In the genomic region with DNA sequence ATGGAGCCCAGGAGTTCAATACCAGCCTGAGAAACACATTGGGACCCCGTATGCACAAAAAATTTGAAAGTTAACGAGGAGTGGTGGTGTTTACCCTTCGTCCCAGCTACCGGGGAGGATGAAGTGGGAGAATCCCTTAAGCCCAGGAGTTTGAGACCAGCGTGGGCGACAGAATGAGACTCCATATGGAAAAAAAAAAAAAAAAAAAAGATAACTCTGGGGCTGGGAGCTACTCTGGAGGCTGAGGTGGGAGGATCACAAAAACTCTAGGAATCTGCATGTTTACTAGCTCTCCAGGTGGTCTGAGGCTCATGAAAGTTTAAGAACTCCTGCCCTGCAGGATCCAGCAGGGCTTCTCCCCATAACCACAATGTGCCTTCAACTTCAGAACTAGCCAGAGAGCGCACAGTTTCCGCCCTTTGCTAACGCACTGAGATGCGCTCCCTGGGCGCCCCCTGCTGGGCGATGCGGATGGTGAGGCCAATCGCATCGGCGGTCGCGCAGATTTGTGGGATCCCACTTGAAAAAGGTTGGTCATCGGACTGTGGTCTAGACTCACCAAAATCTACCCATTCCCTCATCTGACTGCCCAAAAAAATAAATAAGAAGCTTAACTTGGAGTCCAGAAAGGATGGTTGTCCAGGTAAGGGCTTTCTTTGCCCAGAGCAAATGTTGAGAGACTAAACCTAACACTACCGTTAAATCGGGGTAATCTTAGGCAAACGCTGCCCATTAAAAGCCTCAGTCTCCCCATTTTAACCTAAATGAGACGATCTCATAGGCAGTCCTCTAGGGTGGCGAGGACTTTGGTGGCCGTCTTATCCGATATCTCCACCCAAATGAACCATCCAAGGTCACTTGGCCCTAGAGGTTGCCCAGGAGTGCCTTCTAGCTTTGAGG, we compare ENCODE assay signal across 8 cellular contexts. TPM values are rescaled to one million over a fixed set of nuclear protein-coding genes. Genes with fewer than 3 reads are reported as not detected.
DNase-seq lines count a peak whose midpoint lies in the region; ATAC-seq and TF ChIP-seq lines count a peak whose summit lies in the region.

No MANE protein-coding gene starts in this region.

- no peaks in the 10 kb centered on the region for H3K36me3 Mint-ChIP-seq in T-helper 2 cell treated with Interferon-gamma antibody and Interleukin-4, amounts not matched to agents 5 μg/mL and 100 μg/mL, for 36 hours (ENCODE audit: low read depth)

- intact Hi-C loops in adrenal gland (cut with DNase I), result no loop called here
- intact Hi-C loops in right cardiac atrium (cut with DNase I), result no loop called here
- intact Hi-C loops in gastrocnemius medialis (cut with DNase I; ENCODE audit: low total_unique reads), result no loop called here

- no peaks in the 10 kb centered on the region for H3K9me3 Mint-ChIP-seq in T-helper 2 cell treated with Interferon-gamma antibody and Interleukin-4, amounts not matched to agents 5 μg/mL and 100 μg/mL, for 36 hours

- TF ChIP-seq CTCF in GM10266 (IDR thresholded peaks at IDR 0.05; ENCODE audit: control insufficient read depth, insufficient read depth, low read depth, missing control alignments) (peak; percentile 92), adrenal gland (IDR thresholded peaks at IDR 0.05) (peak; percentile 67 to 89 (median 79)), gastrocnemius medialis (IDR thresholded peaks at IDR 0.05 in 4 of 5, conservative IDR thresholded peaks at IDR 0.05 in 1 of 5) (peak; percentile 55 to 85 (median 76))

- peak; percentile 85 for DNase-seq in GM10266 (ENCODE audit: extremely low spot score)
- peak; percentile 66 for DNase-seq in MG63
- DNase-seq in T-helper 2 cell treated with Interferon-gamma antibody and Interleukin-4, amounts not matched to agents 5 μg/mL and 100 μg/mL, for 36 hours (ENCODE audit: low spot score), result peak; percentile 82
- DNase-seq in adrenal gland, result peak; percentile 65 to 87 (median 76)
- peak; percentile 84 to 94 (median 87) for DNase-seq in right cardiac atrium
- peak; percentile 20 to 55 for DNase-seq in gastrocnemius medialis

- in situ Hi-C loops in gastrocnemius medialis (cut with MboI; ENCODE audit: low sequenced_read_pairs in 4 of 4), result no loop called here

- 31 to 35% (median 32%) methylated on average over 25 to 26 of the region's 26 CpGs for WGBS in adrenal gland, 4 donors
- 32% methylated on average over 26 of the region's 26 CpGs for WGBS in right cardiac atrium

- H3K27me3 Mint-ChIP-seq in T-helper 2 cell treated with Interferon-gamma antibody and Interleukin-4, amounts not matched to agents 5 μg/mL and 100 μg/mL, for 36 hours (ENCODE audit: low read depth), result peaks cover 38% of the 10 kb centered on the region

- TF ChIP-seq POLR2A in adrenal gland (IDR thresholded peaks at IDR 0.05), result no peak
- no peak for TF ChIP-seq POLR2A in gastrocnemius medialis (IDR thresholded peaks at IDR 0.05)

- ATAC-seq in right cardiac atrium, result peak; percentile 65 to 77
- ATAC-seq in gastrocnemius medialis, result peak; percentile 39 to 79
- no peak for ATAC-seq in HG02642 (IDR thresholded peaks at IDR 0.05; ENCODE audit: poor library complexity, unreplicated experiment)
- ATAC-seq in GM18868 (IDR thresholded peaks at IDR 0.05; ENCODE audit: unreplicated experiment), result no peak

- H3K4me3 ChIP-seq in MG63, result no peak overlapping the region
- no peak overlapping the region for H3K4me3 ChIP-seq in adrenal gland
- H3K4me3 ChIP-seq in right cardiac atrium (ENCODE audit: low read length), result no peak overlapping the region
- H3K4me3 ChIP-seq in gastrocnemius medialis, result no peak overlapping the region

- H3K4me1 ChIP-seq in adrenal gland (replicated peaks in 1 of 2) (no peaks in the 10 kb centered on the region), right cardiac atrium (ENCODE audit: control insufficient read depth, insufficient read depth, low read length) (no peaks in the 10 kb centered on the region), gastrocnemius medialis (peaks cover 0 to 5% of the 10 kb centered on the region in 2 donors)

- peaks cover 42% of the 10 kb centered on the region for H3K4me1 Mint-ChIP-seq in T-helper 2 cell treated with Interferon-gamma antibody and Interleukin-4, amounts not matched to agents 5 μg/mL and 100 μg/mL, for 36 hours (ENCODE audit: low read depth)

- H3K27ac ChIP-seq in adrenal gland, result no peak overlapping the region
- no peak overlapping the region for H3K27ac ChIP-seq in right cardiac atrium (ENCODE audit: low read length)
- H3K27ac ChIP-seq in gastrocnemius medialis, result no peak overlapping the region

- H3K36me3 ChIP-seq in MG63, result no peaks in the 10 kb centered on the region
- no peaks in the 10 kb centered on the region for H3K36me3 ChIP-seq in adrenal gland (replicated peaks in 1 of 2)
- no peaks in the 10 kb centered on the region for H3K36me3 ChIP-seq in gastrocnemius medialis

- H3K9me3 ChIP-seq in MG63 (no peaks in the 10 kb centered on the region), adrenal gland (replicated peaks in 1 of 3) (no peaks in the 10 kb centered on the region), right cardiac atrium (ENCODE audit: control insufficient read depth, low read length) (no peaks in the 10 kb centered on the region), gastrocnemius medialis (no peaks in the 10 kb centered on the region)

- H3K27ac Mint-ChIP-seq in T-helper 2 cell treated with Interferon-gamma antibody and Interleukin-4, amounts not matched to agents 5 μg/mL and 100 μg/mL, for 36 hours, result peak overlapping the region; percentile 15

- H3K27me3 ChIP-seq in MG63 (peaks cover 3% of the 10 kb centered on the region; the same call in 1 of the 2 replicates), adrenal gland (peaks cover 48% of the 10 kb centered on the region), right cardiac atrium (ENCODE audit: control insufficient read depth, insufficient read depth) (no peaks in the 10 kb centered on the region), gastrocnemius medialis (peaks cover 27 to 42% (median 33%) of the 10 kb centered on the region in 3 donors)

- H3K4me3 Mint-ChIP-seq in T-helper 2 cell treated with Interferon-gamma antibody and Interleukin-4, amounts not matched to agents 5 μg/mL and 100 μg/mL, for 36 hours, result peak overlapping the region; percentile 38

RNA-seq across cellular contexts. Expression of a gene that starts 8.8 kb away (rescaled TPM):
- total RNA-seq in MG63 (2014; rRNA removed; shearing (Covaris generic); ENCODE audit: low replicate concordance), result not detected in 2 replicates
- total RNA-seq in adrenal gland, result under 1 TPM in 1 of 8 donors, not detected in 7; 0.25 TPM
- under 1 TPM in 2 of 3 donors, not detected in 1; 0.20 to 0.24 TPM for polyA plus RNA-seq in adrenal gland
- total RNA-seq in right cardiac atrium, result under 1 TPM in 1 of 4 donors, not detected in 3; 0.23 TPM
- polyA plus RNA-seq in right cardiac atrium, result not detected
- total RNA-seq in gastrocnemius medialis, result not detected

RNA-seq across cellular contexts. Expression of a gene that starts 9.9 kb away (rescaled TPM):
- not detected in 2 replicates for total RNA-seq in MG63 (2014; rRNA removed; shearing (Covaris generic); ENCODE audit: low replicate concordance)
- total RNA-seq in adrenal gland (not detected), right cardiac atrium (not detected), gastrocnemius medialis (not detected)
- polyA plus RNA-seq in adrenal gland (under 1 TPM in 2 of 3 donors, not detected in 1; 0.20 to 0.48 TPM), right cardiac atrium (not detected)

RNA-seq across cellular contexts. Expression of a gene that starts 46.0 kb away (rescaled TPM):
- total RNA-seq in MG63 (2014; rRNA removed; shearing (Covaris generic); ENCODE audit: low replicate concordance), result not detected in 2 replicates
- total RNA-seq in adrenal gland, result 1 to 10 TPM in 6 of 8 donors, not detected in 2; 3.8 to 8.9 (median 4.8) TPM
- polyA plus RNA-seq in adrenal gland, result 100 to 1,000 TPM in 1 of 3 donors, 10 to 100 TPM in 2; 13.6 to 239 (median 14.1) TPM
- total RNA-seq in right cardiac atrium, result 1 to 10 TPM; 1.8 to 5.7 (median 4.1) TPM
- polyA plus RNA-seq in right cardiac atrium, result 4.5 TPM
- 1 to 10 TPM in 2 of 4 donors, not detected in 2; 1.4 to 2.8 TPM for total RNA-seq in gastrocnemius medialis

RNA-seq across cellular contexts. Expression of a gene that starts 46.8 kb away (rescaled TPM):
- not detected in 2 replicates for total RNA-seq in MG63 (2014; rRNA removed; shearing (Covaris generic); ENCODE audit: low replicate concordance)
- total RNA-seq in adrenal gland (1 to 10 TPM in 1 of 8 donors, under 1 TPM in 2, not detected in 5; 0.23 to 1.2 (median 0.72) TPM), right cardiac atrium (not detected), gastrocnemius medialis (not detected)
- polyA plus RNA-seq in adrenal gland (not detected), right cardiac atrium (not detected)

RNA-seq across cellular contexts. Expression of a gene that starts 57.4 kb away (rescaled TPM):
- total RNA-seq in MG63 (2014; rRNA removed; shearing (Covaris generic); ENCODE audit: low replicate concordance), result 3.9 and 6.1 TPM in 2 replicates
- total RNA-seq in adrenal gland (10 to 100 TPM in 6 of 8 donors, 1 to 10 TPM in 2; 5.3 to 28.5 (median 13.7) TPM), right cardiac atrium (10 to 100 TPM; 13.7 to 18.5 (median 16.0) TPM), gastrocnemius medialis (1 to 10 TPM; 2.7 to 3.8 (median 3.4) TPM)
- polyA plus RNA-seq in adrenal gland (100 to 1,000 TPM in 1 of 3 donors, 10 to 100 TPM in 1, 1 to 10 TPM in 1; 5.9 to 154 (median 53.1) TPM), right cardiac atrium (13.3 TPM)

Comparison
In these comparisons a context has a peak if more than half of its experiments do, and no peak if none do; other contexts are left out.
1. ATAC-seq: peak in right cardiac atrium (2 of 2) and gastrocnemius medialis (2 of 2); none in HG02642 (single experiment) and GM18868 (single experiment).
2. Peak in every context shown above with its lines, with median percentiles within 50 percentile points of each other: DNase-seq and CTCF ChIP-seq.